ENCODE assay signal across 1 cellular context in the genomic region with DNA sequence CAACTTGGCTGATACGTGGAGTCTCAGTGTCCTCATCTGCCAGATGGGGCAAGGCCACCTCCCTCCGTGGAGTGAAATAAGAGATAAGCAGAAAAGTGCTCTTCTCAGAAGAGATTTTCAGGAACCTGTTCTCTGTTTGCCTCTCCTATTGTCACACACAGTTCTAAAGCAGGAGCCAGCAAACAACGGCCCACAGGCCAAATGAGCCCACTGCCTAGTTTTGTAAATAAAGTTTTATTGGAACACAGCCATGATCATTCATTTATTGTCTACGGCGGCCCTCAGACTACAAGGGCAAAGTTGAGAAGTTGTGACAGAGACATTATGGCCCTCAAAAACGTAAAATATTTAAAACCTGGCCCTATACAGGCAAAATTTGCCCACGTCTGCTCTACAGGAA.
A peak's percentile ranks its signal among the peaks of the same experiment; 100 is the strongest.
TF ChIP-seq lines count a peak whose summit lies in the region.

No MANE protein-coding gene starts in this region.

TF ChIP-seq in K562, 482 proteins besides CTCF, POLR2A, EP300 and RAD21 (continued from another document):
- TF ChIP-seq, protein P1, sequence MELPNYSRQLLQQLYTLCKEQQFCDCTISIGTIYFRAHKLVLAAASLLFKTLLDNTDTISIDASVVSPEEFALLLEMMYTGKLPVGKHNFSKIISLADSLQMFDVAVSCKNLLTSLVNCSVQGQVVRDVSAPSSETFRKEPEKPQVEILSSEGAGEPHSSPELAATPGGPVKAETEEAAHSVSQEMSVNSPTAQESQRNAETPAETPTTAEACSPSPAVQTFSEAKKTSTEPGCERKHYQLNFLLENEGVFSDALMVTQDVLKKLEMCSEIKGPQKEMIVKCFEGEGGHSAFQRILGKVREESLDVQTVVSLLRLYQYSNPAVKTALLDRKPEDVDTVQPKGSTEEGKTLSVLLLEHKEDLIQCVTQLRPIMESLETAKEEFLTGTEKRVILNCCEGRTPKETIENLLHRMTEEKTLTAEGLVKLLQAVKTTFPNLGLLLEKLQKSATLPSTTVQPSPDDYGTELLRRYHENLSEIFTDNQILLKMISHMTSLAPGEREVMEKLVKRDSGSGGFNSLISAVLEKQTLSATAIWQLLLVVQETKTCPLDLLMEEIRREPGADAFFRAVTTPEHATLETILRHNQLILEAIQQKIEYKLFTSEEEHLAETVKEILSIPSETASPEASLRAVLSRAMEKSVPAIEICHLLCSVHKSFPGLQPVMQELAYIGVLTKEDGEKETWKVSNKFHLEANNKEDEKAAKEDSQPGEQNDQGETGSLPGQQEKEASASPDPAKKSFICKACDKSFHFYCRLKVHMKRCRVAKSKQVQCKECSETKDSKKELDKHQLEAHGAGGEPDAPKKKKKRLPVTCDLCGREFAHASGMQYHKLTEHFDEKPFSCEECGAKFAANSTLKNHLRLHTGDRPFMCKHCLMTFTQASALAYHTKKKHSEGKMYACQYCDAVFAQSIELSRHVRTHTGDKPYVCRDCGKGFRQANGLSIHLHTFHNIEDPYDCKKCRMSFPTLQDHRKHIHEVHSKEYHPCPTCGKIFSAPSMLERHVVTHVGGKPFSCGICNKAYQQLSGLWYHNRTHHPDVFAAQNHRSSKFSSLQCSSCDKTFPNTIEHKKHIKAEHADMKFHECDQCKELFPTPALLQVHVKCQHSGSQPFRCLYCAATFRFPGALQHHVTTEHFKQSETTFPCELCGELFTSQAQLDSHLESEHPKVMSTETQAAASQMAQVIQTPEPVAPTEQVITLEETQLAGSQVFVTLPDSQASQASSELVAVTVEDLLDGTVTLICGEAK (IDR thresholded peaks at IDR 0.05): peak; percentile 75
- TF ChIP-seq, protein P1 (CRISPR knock-in tag; IDR thresholded peaks at IDR 0.05): no peak
- TF ChIP-seq ARID1B (IDR thresholded peaks at IDR 0.05): no peak
